In the genomic region with DNA sequence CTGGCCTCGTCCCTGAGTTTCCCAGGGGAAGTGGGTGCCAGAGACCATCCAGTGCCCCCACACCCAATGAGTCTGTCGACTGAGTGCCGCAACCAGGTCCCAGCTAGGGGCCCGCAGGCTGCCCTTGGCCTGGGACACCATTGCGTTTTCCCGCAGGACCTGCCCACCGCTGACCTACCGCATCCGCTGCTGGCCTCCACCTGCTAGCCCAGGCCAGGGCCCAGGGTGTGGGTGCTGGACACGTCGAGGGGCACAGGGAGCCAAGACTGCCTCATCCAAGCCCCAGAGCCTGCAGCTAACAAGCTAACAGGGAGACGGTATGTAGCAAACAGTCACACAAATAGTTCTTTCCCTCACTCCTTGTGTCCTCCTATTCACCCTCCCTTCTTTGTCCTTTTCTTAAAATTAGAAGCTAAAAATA, we compare ENCODE assay signal across 19 cellular contexts.
DNase-seq lines count a peak whose midpoint lies in the region; ATAC-seq and TF ChIP-seq lines count a peak whose summit lies in the region.
"Had no signal": no experiment of that assay in that cellular context is flagged by ENCODE, and none has a peak within 500 bp of the region (broad histone marks: within the 10 kb centered on the region; RNA-seq: fewer than 3 reads in every experiment).

No MANE protein-coding gene starts in this region.

- H3K9ac ChIP-seq in neural progenitor cell: no peak overlapping the region

- H3K27ac Mint-ChIP-seq in neural progenitor cell: peak overlapping the region; percentile 65
- H3K27ac Mint-ChIP-seq: activated naive CD8-positive, alpha-beta T cell treated with anti-CD3 and anti-CD28 coated beads for 36 hours had no signal

- peaks cover 11% of the 10 kb centered on the region for H3K27me3 Mint-ChIP-seq in neural progenitor cell (ENCODE audit: insufficient read depth, low read depth)

- no peaks in the 10 kb centered on the region for H3K9me3 Mint-ChIP-seq in neural progenitor cell
- H3K9me3 Mint-ChIP-seq: activated naive CD8-positive, alpha-beta T cell treated with anti-CD3 and anti-CD28 coated beads for 36 hours; naive B cell had no signal

- H3K9me3 ChIP-seq in ascending aorta (no peaks in the 10 kb centered on the region), heart left ventricle (no peaks in the 10 kb centered on the region), neural progenitor cell (ENCODE audit: low read depth) (no peaks in the 10 kb centered on the region), thyroid gland (no peaks in the 10 kb centered on the region)
- H3K9me3 ChIP-seq: BE2C had no signal

- H3K4me3 Mint-ChIP-seq in neural progenitor cell: no peak overlapping the region
- H3K4me3 Mint-ChIP-seq: activated naive CD8-positive, alpha-beta T cell treated with anti-CD3 and anti-CD28 coated beads for 36 hours; naive B cell had no signal

- H3K4me2 ChIP-seq in neural progenitor cell: no peak overlapping the region

- TF ChIP-seq CTCF in ascending aorta (IDR thresholded peaks at IDR 0.05) (no peak), heart left ventricle (IDR thresholded peaks at IDR 0.05) (no peak), neural progenitor cell (IDR thresholded peaks at IDR 0.05) (no peak), thyroid gland (IDR thresholded peaks at IDR 0.05) (no peak)

- no peaks in the 10 kb centered on the region for H4K20me1 ChIP-seq in neural progenitor cell (ENCODE audit: low read depth)

- H3K4me1 Mint-ChIP-seq in neural progenitor cell: peaks cover 50% of the 10 kb centered on the region

- H3K79me2 ChIP-seq in neural progenitor cell (ENCODE audit: low read depth): no peaks in the 10 kb centered on the region

- peak in 1 of 2 donors; percentile 82 for DNase-seq in ascending aorta (ENCODE audit: low spot score in 2 of 2)
- peak in 2 of 5 donors; percentile 26 to 60 for DNase-seq in heart left ventricle
- DNase-seq in neural progenitor cell (ENCODE audit: low spot score): no peak
- no peak for DNase-seq in thyroid gland
- no peak for DNase-seq in DMS 273 treated with DMSO at 0.1 percent for 48 hours (lab: John Stamatoyannopoulos, UW)
- no peak for DNase-seq in germinal center (ENCODE audit: low spot score)
- no peak for DNase-seq in NCI-H187 (lab: John Stamatoyannopoulos, UW)
- DNase-seq: activated CD4-positive, alpha-beta T cell treated with anti-CD3 and anti-CD28 coated beads for 4 hours; activated naive CD8-positive, alpha-beta T cell treated with anti-CD3 and anti-CD28 coated beads for 36 hours; cerebellar nuclear complex; DMS153; GOT3; kidney glomerular epithelial cell; naive B cell; NCI-H1048; NK-92 treated with Interleukin-12 subunit alpha and Interleukin-12 subunit beta, amount 100 ng/mL, for 24 hours; stimulated activated CD4-positive, alpha-beta T cell treated with anti-CD3 and anti-CD28 coated beads, Interleukin-4, amount 100 ng/mL, for 24 hours had no signal

- H3K4me3 ChIP-seq in ascending aorta (peak overlapping the region; percentile 20 to 27), heart left ventricle (no peak overlapping the region), neural progenitor cell (no peak overlapping the region), thyroid gland (replicated peaks in 1 of 3) (no peak overlapping the region)

- peaks cover 5% of the 10 kb centered on the region for H3F3A ChIP-seq in neural progenitor cell (ENCODE audit: low read depth)

- H3K27me3 ChIP-seq in ascending aorta (no peaks in the 10 kb centered on the region), heart left ventricle (no peaks in the 10 kb centered on the region), neural progenitor cell (no peaks in the 10 kb centered on the region), thyroid gland (no peaks in the 10 kb centered on the region)
- H3K27me3 ChIP-seq: BE2C had no signal

- H3K36me3 ChIP-seq in ascending aorta: no peaks in the 10 kb centered on the region
- no peaks in the 10 kb centered on the region for H3K36me3 ChIP-seq in heart left ventricle
- no peaks in the 10 kb centered on the region for H3K36me3 ChIP-seq in neural progenitor cell
- H3K36me3 ChIP-seq in thyroid gland: no peaks in the 10 kb centered on the region
- H3K36me3 ChIP-seq: BE2C had no signal

- H3K36me3 Mint-ChIP-seq in neural progenitor cell: no peaks in the 10 kb centered on the region
- H3K36me3 Mint-ChIP-seq: activated naive CD8-positive, alpha-beta T cell treated with anti-CD3 and anti-CD28 coated beads for 36 hours; naive B cell had no signal

- intact Hi-C loops in ascending aorta (cut with DNase I): loop anchor here (2.0 kb wide), 1 partner anchor 13 kb away; no protein-coding TSS in a partner anchor
- intact Hi-C loops in heart left ventricle (cut with DNase I): loop anchor here in 2 of 10 donors (5.0 kb wide), 1 partner anchor 47 kb away; no protein-coding TSS in a partner anchor
- intact Hi-C loops in thyroid gland (cut with DNase I): no loop called here

- H3K4me1 ChIP-seq in ascending aorta: peaks cover 16 to 58% of the 10 kb centered on the region in 2 donors
- H3K4me1 ChIP-seq in heart left ventricle: peaks cover 4 to 46% (median 19%) of the 10 kb centered on the region in 12 donors
- peaks cover 16% of the 10 kb centered on the region for H3K4me1 ChIP-seq in neural progenitor cell
- peaks cover 0 to 11% of the 10 kb centered on the region in 2 donors for H3K4me1 ChIP-seq in thyroid gland

- WGBS in heart left ventricle, 4 donors: 83 to 92% (median 86%) methylated on average over 9 to 12 of the region's 12 CpGs
- WGBS in thyroid gland, 2 donors: 93% methylated on average over 8 to 12 of the region's 12 CpGs

- ATAC-seq in heart left ventricle (peak; percentile 15 to 29 (median 19)), HG03159 (IDR thresholded peaks at IDR 0.05; ENCODE audit: unreplicated experiment) (no peak)

- no peak overlapping the region for H2AFZ ChIP-seq in neural progenitor cell (replicated peaks)

- TF ChIP-seq POLR2A in heart left ventricle (IDR thresholded peaks at IDR 0.05) (no peak), thyroid gland (IDR thresholded peaks at IDR 0.05) (no peak)

- peak overlapping the region; percentile 97 to 98 for H3K27ac ChIP-seq in ascending aorta
- peak overlapping the region in 11 of 12 donors; percentile 38 to 76 (median 64) for H3K27ac ChIP-seq in heart left ventricle
- no peak overlapping the region for H3K27ac ChIP-seq in neural progenitor cell
- peak overlapping the region; percentile 15 to 58 (median 49) for H3K27ac ChIP-seq in thyroid gland

Comparison
In these comparisons a context has a peak if more than half of its experiments do, and no peak if none do; other contexts are left out.
1. H3K4me3 ChIP-seq: peak in ascending aorta (2 of 2); none in heart left ventricle (0 of 12), neural progenitor cell (single experiment) and thyroid gland (0 of 3).